In the genomic region with DNA sequence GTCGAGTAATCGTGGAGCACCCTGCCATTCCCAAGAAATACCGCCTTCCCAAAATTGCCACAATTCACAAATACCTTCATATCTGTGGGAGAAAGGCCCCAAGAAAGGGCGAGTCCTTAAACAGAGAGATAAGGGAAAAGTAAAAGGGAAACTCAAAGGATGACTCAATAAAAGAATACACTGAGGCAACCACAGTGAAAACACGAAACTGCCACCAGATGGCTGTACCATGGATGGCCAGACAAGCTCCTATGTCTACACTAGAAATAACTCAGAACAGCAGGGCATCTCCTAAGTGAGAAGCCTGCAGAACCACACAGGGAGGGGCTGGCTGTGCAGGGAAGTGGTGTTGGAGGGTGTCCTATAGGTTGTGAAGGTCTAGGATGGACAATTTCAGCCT, we compare ENCODE assay signal across 9 cellular contexts. TPM values are rescaled to one million over a fixed set of nuclear protein-coding genes. Genes with fewer than 3 reads are reported as not detected.
A peak's percentile ranks its signal among the peaks of the same experiment; 100 is the strongest.
DNase-seq lines count a peak whose midpoint lies in the region; ATAC-seq and TF ChIP-seq lines count a peak whose summit lies in the region.
"Had no signal": no experiment of that assay in that cellular context is flagged by ENCODE, and none has a peak within 500 bp of the region (broad histone marks: within the 10 kb centered on the region; RNA-seq: fewer than 3 reads in every experiment).

No MANE protein-coding gene starts in this region.

- H3K4me3 ChIP-seq in left ventricle myocardium inferior (no peak overlapping the region), BE2C (ENCODE audit: low read depth, low read length) (no peak overlapping the region)

- no peak for TF ChIP-seq POLR2A in erythroblast (IDR thresholded peaks at IDR 0.05; ENCODE audit: low read length)

- DNase-seq in erythroblast (lab: John Stamatoyannopoulos, UW) (peak; percentile 10 to 55), left ventricle myocardium inferior (no peak), BE2C (no peak), hypothalamus (lab: John Stamatoyannopoulos, UW) (no peak)
- DNase-seq: IMR-90 had no signal

- TF ChIP-seq CTCF in left ventricle myocardium inferior (IDR thresholded peaks at IDR 0.05; ENCODE audit: borderline replicate concordance) = no peak
- TF ChIP-seq CTCF in BE2C (IDR thresholded peaks at IDR 0.05; ENCODE audit: low read depth, low read length) = no peak

- no peaks in the 10 kb centered on the region for H3K27me3 ChIP-seq in left ventricle myocardium inferior (ENCODE audit: low read depth)
- H3K27me3 ChIP-seq in BE2C = no peaks in the 10 kb centered on the region

- H3K27ac ChIP-seq in left ventricle myocardium inferior (replicated peaks) = no peak overlapping the region

- H3K4me1 ChIP-seq in left ventricle myocardium inferior = peaks cover 11% of the 10 kb centered on the region
- no peaks in the 10 kb centered on the region for H3K4me1 ChIP-seq in BE2C

- intact Hi-C loops in left ventricle myocardium inferior (cut with micrococcal nuclease) = no loop called here

- no peaks in the 10 kb centered on the region for H3K9me3 ChIP-seq in left ventricle myocardium inferior (replicated peaks)
- H3K9me3 ChIP-seq in BE2C = no peaks in the 10 kb centered on the region

- ATAC-seq in GM18517 (IDR thresholded peaks at IDR 0.05; ENCODE audit: unreplicated experiment) (peak; percentile 95), GM21390 (IDR thresholded peaks at IDR 0.05; ENCODE audit: unreplicated experiment) (peak; percentile 92), HG03432 (IDR thresholded peaks at IDR 0.05; ENCODE audit: unreplicated experiment) (peak; percentile 96), esophagus mucosa (no peak)

- H3K36me3 ChIP-seq in left ventricle myocardium inferior (no peaks in the 10 kb centered on the region), BE2C (no peaks in the 10 kb centered on the region)

RNA-seq across cellular contexts. Expression of a gene that starts 25.0 kb away (rescaled TPM):
- total RNA-seq in esophagus mucosa = 5.2 TPM
- total RNA-seq in left ventricle myocardium inferior = 10.3 TPM
- polyA plus RNA-seq in BE2C (2012; ENCODE audit: insufficient read depth, insufficient read length, low read depth) = 5.0 TPM

Comparison
In these comparisons a context has a peak if more than half of its experiments do, and no peak if none do; other contexts are left out.
1. DNase-seq: peak in erythroblast (2 of 2); none in left ventricle myocardium inferior (single experiment), BE2C (single experiment) and hypothalamus (0 of 51).